In the genomic region with DNA sequence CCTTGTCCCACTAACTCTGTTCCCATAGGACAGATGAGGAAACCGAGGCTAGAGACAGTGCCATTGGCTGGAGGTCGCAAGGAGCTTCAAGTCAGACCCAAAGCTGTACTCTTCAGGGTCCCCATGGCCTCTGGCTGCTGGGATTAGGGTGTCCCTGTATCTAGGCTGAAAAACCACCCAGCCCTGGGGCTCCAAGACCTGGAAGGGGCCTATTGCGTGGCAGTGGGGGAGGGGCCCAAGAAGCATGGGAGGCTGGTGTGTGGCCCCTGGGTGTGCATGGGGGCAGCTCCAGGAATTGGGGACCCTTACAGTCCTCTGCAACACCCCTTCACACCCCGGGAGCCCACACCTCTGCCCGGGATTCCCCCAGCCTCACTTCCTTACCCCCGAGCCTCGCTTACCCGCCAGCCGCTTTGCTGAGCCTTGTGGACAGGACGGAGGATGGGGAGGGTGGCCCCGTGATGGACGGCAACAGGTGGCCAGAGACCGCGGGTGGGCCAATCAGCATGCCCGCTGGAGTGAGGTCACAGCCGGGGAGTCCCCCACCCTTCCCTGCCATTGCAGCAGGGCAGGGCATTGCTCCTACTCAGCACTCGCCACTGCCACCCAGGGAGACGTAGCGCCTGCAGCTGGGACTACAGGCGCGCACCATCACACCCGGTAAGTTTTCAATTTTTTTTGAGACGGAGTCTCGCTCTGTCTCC, we compare ENCODE assay signal across 13 cellular contexts. TPM values are rescaled to one million over a fixed set of nuclear protein-coding genes. Genes with fewer than 3 reads are reported as not detected.
DNase-seq lines count a peak whose midpoint lies in the region; ATAC-seq and TF ChIP-seq lines count a peak whose summit lies in the region.
"Had no signal": no experiment of that assay in that cellular context is flagged by ENCODE, and none has a peak within 500 bp of the region (broad histone marks: within the 10 kb centered on the region; RNA-seq: fewer than 3 reads in every experiment).

A gene with protein sequence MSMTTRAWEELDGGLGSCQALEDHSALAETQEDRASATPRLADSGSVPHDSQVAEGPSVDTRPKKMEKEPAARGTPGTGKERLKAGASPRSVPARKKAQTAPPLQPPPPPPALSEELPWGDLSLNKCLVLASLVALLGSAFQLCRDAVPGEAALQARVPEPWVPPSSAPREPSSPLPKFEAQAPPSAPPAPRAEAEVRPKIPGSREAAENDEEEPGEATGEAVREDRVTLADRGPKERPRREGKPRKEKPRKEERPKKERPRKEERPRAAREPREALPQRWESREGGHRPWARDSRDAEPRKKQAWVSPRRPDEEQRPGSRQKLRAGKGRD (minus strand): TSS at position 436 of the 704 bp plus-strand sequence. CDS start 1,103 bp downstream, outside the sequence.

- 0 out of 2 replicates have a peak within 1 kb of the TSS, but pooled peaks have one; percentile 19 for H2AFZ ChIP-seq in MM.1S (ENCODE audit: low read length)
- H2AFZ ChIP-seq in neuronal stem cell (ENCODE audit: low read length), result no peak within 1 kb of the TSS

- no peaks in the 10 kb centered on the region for H3K79me1 ChIP-seq in neuronal stem cell (ENCODE audit: low read depth, low read length)

- H3K4me2 ChIP-seq in MM.1S (ENCODE audit: low read depth, low read length) (peak within 1 kb of the TSS; percentile 85), neuronal stem cell (ENCODE audit: insufficient read depth, low read length, poor library complexity, severe bottlenecking) (no peak within 1 kb of the TSS)
- H3K4me2 ChIP-seq: A549 had no signal

- intact Hi-C loops in left lung (cut with DNase I), result no loop called here

- no peaks in the 10 kb centered on the region for H3K9me2 ChIP-seq in MM.1S (replicated peaks; ENCODE audit: insufficient read depth, low read length)

- WGBS in neuronal stem cell (ENCODE audit: extremely low coverage in 2 of 2, insufficient read length in 2 of 2, insufficient replicate concordance in 1 of 2), 2 donors, result no CpG with 5 or more reads among the region's 24 CpGs

- peak within 1 kb of the TSS; percentile 99 for H3K27ac Mint-ChIP-seq in T-helper 1 cell treated with Interleukin-12 subunit alpha and Interleukin-12 subunit beta and Interleukin-4 antibody, amounts not matched to agents 30 μg/mL and 1 μg/mL, for 36 hours
- H3K27ac Mint-ChIP-seq in activated CD4-positive, alpha-beta memory T cell treated with anti-CD3 and anti-CD28 coated beads, Interleukin-2, amount 10 ng/mL, durations not matched to agents 7 days and 5 days, result peak within 1 kb of the TSS; percentile 87

- POLR2A ChIA-PET in activated CD4-positive, alpha-beta memory T cell treated with anti-CD3 and anti-CD28 coated beads, Interleukin-2, amount 10 ng/mL, durations not matched to agents 7 days and 5 days (lab: Charles Lee), result interaction anchor here (1.0 to 6.2 kb wide), 2 partner anchors 15 to 19 kb away, joined by 3 to 58 read pairs; no protein-coding TSS in a partner anchor

- peak within 1 kb of the TSS; percentile 64 for H4K91ac ChIP-seq in neuronal stem cell (ENCODE audit: low read depth, low read length, poor library complexity)

- H3K79me2 ChIP-seq in MM.1S (ENCODE audit: low read length), result peaks cover 71% of the 10 kb centered on the region

- no peak within 1 kb of the TSS for H3K4me3 Mint-ChIP-seq in T-helper 1 cell treated with Interleukin-12 subunit alpha and Interleukin-12 subunit beta and Interleukin-4 antibody, amounts not matched to agents 30 μg/mL and 1 μg/mL, for 36 hours
- H3K4me3 Mint-ChIP-seq in activated CD4-positive, alpha-beta memory T cell treated with anti-CD3 and anti-CD28 coated beads, Interleukin-2, amount 10 ng/mL, durations not matched to agents 7 days and 5 days, result peak within 1 kb of the TSS; percentile 24

- peak within 1 kb of the TSS; percentile 85 for H2BK15ac ChIP-seq in neuronal stem cell (ENCODE audit: low read length)

- H3K4ac ChIP-seq in neuronal stem cell (ENCODE audit: low read length), result peak within 1 kb of the TSS; percentile 76

- H3K9me3 ChIP-seq in MM.1S (replicated peaks; ENCODE audit: insufficient read depth, low read length) (no peaks in the 10 kb centered on the region), neuronal stem cell (replicated peaks in 1 of 2; ENCODE audit: control insufficient read depth in 2 of 2, insufficient read depth in 1 of 2, low read depth in 1 of 2, low read length in 2 of 2) (peaks cover 0 to 6% of the 10 kb centered on the region in 2 donors), left lung (no peaks in the 10 kb centered on the region)
- H3K9me3 ChIP-seq: A549, uterus had no signal

- peak within 1 kb of the TSS; percentile 73 for H2BK12ac ChIP-seq in neuronal stem cell (ENCODE audit: low read length)

- H3F3A ChIP-seq in MM.1S (ENCODE audit: insufficient read depth, low read length), result peaks cover 28% of the 10 kb centered on the region

- H2BK5ac ChIP-seq in neuronal stem cell (ENCODE audit: low read length), result no peak within 1 kb of the TSS

- peak within 1 kb of the TSS; percentile 99 for H2AK5ac ChIP-seq in neuronal stem cell (ENCODE audit: low read depth, low read length)

- H3K18ac ChIP-seq in neuronal stem cell (ENCODE audit: low read length), result peak within 1 kb of the TSS; percentile 48

- H2BK120ac ChIP-seq in neuronal stem cell (ENCODE audit: low read depth, low read length), result no peak within 1 kb of the TSS

- CTCF ChIA-PET in activated CD4-positive, alpha-beta memory T cell treated with anti-CD3 and anti-CD28 coated beads, Interleukin-2, amount 10 ng/mL, durations not matched to agents 7 days and 5 days (lab: Charles Lee), result no interaction called here

- no peak for ATAC-seq in GM21723 (IDR thresholded peaks at IDR 0.05; ENCODE audit: unreplicated experiment)
- no peak for ATAC-seq in left lung

- H4K8ac ChIP-seq in neuronal stem cell (ENCODE audit: low read depth, low read length), result no peak within 1 kb of the TSS

- H3K27me3 ChIP-seq in MM.1S (replicated peaks; ENCODE audit: insufficient read depth, low read length) (no peaks in the 10 kb centered on the region), neuronal stem cell (ENCODE audit: control insufficient read depth in 3 of 3, insufficient read depth in 3 of 3, low read depth in 1 of 3, low read length in 3 of 3) (peaks cover 2 to 24% (median 3%) of the 10 kb centered on the region in 3 experiments), left lung (peaks cover 32 to 39% of the 10 kb centered on the region in 2 donors)

- no peaks in the 10 kb centered on the region for H3K9me3 Mint-ChIP-seq in T-helper 1 cell treated with Interleukin-12 subunit alpha and Interleukin-12 subunit beta and Interleukin-4 antibody, amounts not matched to agents 30 μg/mL and 1 μg/mL, for 36 hours
- no peaks in the 10 kb centered on the region for H3K9me3 Mint-ChIP-seq in activated CD4-positive, alpha-beta memory T cell treated with anti-CD3 and anti-CD28 coated beads, Interleukin-2, amount 10 ng/mL, durations not matched to agents 7 days and 5 days

- H3K14ac ChIP-seq in neuronal stem cell (ENCODE audit: low read length), result peak within 1 kb of the TSS; percentile 56

- DNase-seq in T-helper 1 cell (no peak), MM.1S (peak; percentile 92), neuronal stem cell (ENCODE audit: low spot score) (no peak), NCI-H1694 treated with DMSO at 0.1 percent for 48 hours (lab: John Stamatoyannopoulos, UW) (no peak), left lung (no peak)
- no peak for DNase-seq in activated CD4-positive, alpha-beta memory T cell treated with anti-CD3 and anti-CD28 coated beads, Interleukin-2, amount 10 ng/mL, durations not matched to agents 7 days and 5 days
- DNase-seq: uterus had no signal

- H3K4me1 Mint-ChIP-seq in T-helper 1 cell treated with Interleukin-12 subunit alpha and Interleukin-12 subunit beta and Interleukin-4 antibody, amounts not matched to agents 30 μg/mL and 1 μg/mL, for 36 hours (ENCODE audit: low read depth), result peaks cover 22% of the 10 kb centered on the region
- peaks cover 45% of the 10 kb centered on the region for H3K4me1 Mint-ChIP-seq in activated CD4-positive, alpha-beta memory T cell treated with anti-CD3 and anti-CD28 coated beads, Interleukin-2, amount 10 ng/mL, durations not matched to agents 7 days and 5 days

- TF ChIP-seq CTCF in MM.1S (IDR thresholded peaks at IDR 0.05; ENCODE audit: low read length) (peak; percentile 24), left lung (IDR thresholded peaks at IDR 0.05) (no peak)

- H3K9ac ChIP-seq in MM.1S (ENCODE audit: low read length), result peak within 1 kb of the TSS; percentile 96
- H3K9ac ChIP-seq in neuronal stem cell (ENCODE audit: low read depth, low read length, poor library complexity), result peak within 1 kb of the TSS; percentile 60

- peak within 1 kb of the TSS; percentile 95 for H3K27ac ChIP-seq in MM.1S (ENCODE audit: low read length)
- H3K27ac ChIP-seq in neuronal stem cell (replicated peaks; ENCODE audit: low read length), result no peak within 1 kb of the TSS
- H3K27ac ChIP-seq in left lung, result no peak within 1 kb of the TSS
- H3K27ac ChIP-seq: A549, coronary artery, uterus had no signal

- no peaks in the 10 kb centered on the region for H4K20me1 ChIP-seq in MM.1S (ENCODE audit: insufficient read depth, low read length)

- H3K4me1 ChIP-seq in MM.1S (ENCODE audit: low read length) (peaks cover 40% of the 10 kb centered on the region), neuronal stem cell (ENCODE audit: control insufficient read depth in 2 of 2, insufficient read depth in 1 of 2, low read depth in 1 of 2, low read length in 2 of 2) (peaks cover 0 to 12% of the 10 kb centered on the region in 2 donors), left lung (peaks cover 19 to 28% of the 10 kb centered on the region in 2 donors)

- no peaks in the 10 kb centered on the region for H3K36me3 Mint-ChIP-seq in T-helper 1 cell treated with Interleukin-12 subunit alpha and Interleukin-12 subunit beta and Interleukin-4 antibody, amounts not matched to agents 30 μg/mL and 1 μg/mL, for 36 hours (ENCODE audit: low read depth)
- no peaks in the 10 kb centered on the region for H3K36me3 Mint-ChIP-seq in activated CD4-positive, alpha-beta memory T cell treated with anti-CD3 and anti-CD28 coated beads, Interleukin-2, amount 10 ng/mL, durations not matched to agents 7 days and 5 days (ENCODE audit: low read depth)

- H3K4me3 ChIP-seq in MM.1S (ENCODE audit: low read length) (peak within 1 kb of the TSS; percentile 70), neuronal stem cell (ENCODE audit: low read length in 2 of 2) (no peak within 1 kb of the TSS), left lung (no peak within 1 kb of the TSS)
- H3K4me3 ChIP-seq: A549, coronary artery, uterus had no signal

- H3K36me3 ChIP-seq in MM.1S (replicated peaks; ENCODE audit: insufficient read depth, low read length), result 0 out of 2 replicates have a peak, but pooled peaks cover 5% of the 10 kb centered on the region
- no peaks in the 10 kb centered on the region for H3K36me3 ChIP-seq in neuronal stem cell (replicated peaks in 1 of 2; ENCODE audit: control insufficient read depth in 2 of 2, insufficient read depth in 2 of 2, low read length in 2 of 2)
- no peaks in the 10 kb centered on the region for H3K36me3 ChIP-seq in left lung
- H3K36me3 ChIP-seq: uterus had no signal

- H3K27me3 Mint-ChIP-seq in T-helper 1 cell treated with Interleukin-12 subunit alpha and Interleukin-12 subunit beta and Interleukin-4 antibody, amounts not matched to agents 30 μg/mL and 1 μg/mL, for 36 hours (ENCODE audit: low read depth), result peaks cover 8% of the 10 kb centered on the region
- peaks cover 24% of the 10 kb centered on the region for H3K27me3 Mint-ChIP-seq in activated CD4-positive, alpha-beta memory T cell treated with anti-CD3 and anti-CD28 coated beads, Interleukin-2, amount 10 ng/mL, durations not matched to agents 7 days and 5 days

- no peak within 1 kb of the TSS for H3K23ac ChIP-seq in neuronal stem cell (ENCODE audit: low read depth, low read length, poor library complexity)

RNA-seq across cellular contexts. Expression of the gene that starts here (rescaled TPM):
- 1 to 10 TPM in 1 of 2 experiments, under 1 TPM in 1; 0.73 to 1.3 TPM for total RNA-seq in activated CD4-positive, alpha-beta memory T cell treated with anti-CD3 and anti-CD28 coated beads, Interleukin-2, amount 10 ng/mL, durations not matched to agents 7 days and 5 days
- polyA plus RNA-seq in neuronal stem cell (2013, experiment 1 of 2), result 0.22 TPM
- 0.15 TPM for polyA plus RNA-seq in neuronal stem cell (2013, experiment 2 of 2)
- total RNA-seq in left lung, result 1 to 10 TPM in 1 of 2 donors, under 1 TPM in 1; 0.65 to 1.1 TPM
- total RNA-seq: renal cortical epithelial cell, uterus had no signal
- polyA plus RNA-seq: keratinocyte had no signal
